10 cellular contexts compared by ENCODE assay signal in genomic region chr11:116640641-116641402, GRCh38.
"Had no signal": no experiment of that assay in that cellular context is flagged by ENCODE, and none has a peak within 500 bp of the region (broad histone marks: within the 10 kb centered on the region; RNA-seq: fewer than 3 reads in every experiment).

No MANE protein-coding gene starts in this region.

- H3K27me3 ChIP-seq: tibial nerve had no signal

- H3K9me3 Mint-ChIP-seq: activated CD4-positive, alpha-beta memory T cell treated with anti-CD3 and anti-CD28 coated beads for 36 hours; activated naive CD8-positive, alpha-beta T cell treated with anti-CD3 and anti-CD28 coated beads, Interleukin-2, amount 10 ng/mL, durations not matched to agents 7 days and 5 days; natural killer cell treated with Interleukin-12 subunit alpha and Interleukin-12 subunit beta and Interleukin-15 and Interleukin-18, amount 100 ng/mL, for 72 hours had no signal

- H3K27ac Mint-ChIP-seq: activated CD4-positive, alpha-beta memory T cell treated with anti-CD3 and anti-CD28 coated beads for 36 hours; activated naive CD8-positive, alpha-beta T cell treated with anti-CD3 and anti-CD28 coated beads, Interleukin-2, amount 10 ng/mL, durations not matched to agents 7 days and 5 days; natural killer cell treated with Interleukin-12 subunit alpha and Interleukin-12 subunit beta and Interleukin-15 and Interleukin-18, amount 100 ng/mL, for 72 hours had no signal

- H3K36me3 ChIP-seq: prostate gland, tibial nerve had no signal

- H3K4me1 ChIP-seq: prostate gland, tibial nerve had no signal

- H3K9me3 ChIP-seq: prostate gland had no signal

- H3K27ac ChIP-seq: prostate gland, tibial nerve had no signal

- DNase-seq: activated CD8-positive, alpha-beta memory T cell treated with anti-CD3 and anti-CD28 coated beads, Interleukin-2, amount 50 U/mL, for 4 hours; effector memory CD4-positive, alpha-beta T cell; foreskin melanocyte; stimulated activated naive CD4-positive, alpha-beta T cell; T1000 had no signal

- H3K4me1 Mint-ChIP-seq: activated naive CD8-positive, alpha-beta T cell treated with anti-CD3 and anti-CD28 coated beads, Interleukin-2, amount 10 ng/mL, durations not matched to agents 7 days and 5 days had no signal

- H3K36me3 Mint-ChIP-seq: activated CD4-positive, alpha-beta memory T cell treated with anti-CD3 and anti-CD28 coated beads for 36 hours; activated naive CD8-positive, alpha-beta T cell treated with anti-CD3 and anti-CD28 coated beads, Interleukin-2, amount 10 ng/mL, durations not matched to agents 7 days and 5 days; natural killer cell treated with Interleukin-12 subunit alpha and Interleukin-12 subunit beta and Interleukin-15 and Interleukin-18, amount 100 ng/mL, for 72 hours had no signal

- H3K4me3 ChIP-seq: prostate gland, tibial nerve had no signal

- H3K27me3 Mint-ChIP-seq: activated naive CD8-positive, alpha-beta T cell treated with anti-CD3 and anti-CD28 coated beads, Interleukin-2, amount 10 ng/mL, durations not matched to agents 7 days and 5 days had no signal

- H3K4me3 Mint-ChIP-seq: activated CD4-positive, alpha-beta memory T cell treated with anti-CD3 and anti-CD28 coated beads for 36 hours; activated naive CD8-positive, alpha-beta T cell treated with anti-CD3 and anti-CD28 coated beads, Interleukin-2, amount 10 ng/mL, durations not matched to agents 7 days and 5 days; natural killer cell treated with Interleukin-12 subunit alpha and Interleukin-12 subunit beta and Interleukin-15 and Interleukin-18, amount 100 ng/mL, for 72 hours had no signal
